Comparison of ENCODE assay signal across 8 cellular contexts in genomic region chr16:30698139-30698815, GRCh38. TPM values are rescaled to one million over a fixed set of nuclear protein-coding genes. Genes with fewer than 3 reads are reported as not detected.
A peak's percentile ranks its signal among the peaks of the same experiment; 100 is the strongest.
DNase-seq lines count a peak whose midpoint lies in the region; ATAC-seq, FAIRE-seq and TF ChIP-seq lines count a peak whose summit lies in the region.

No MANE protein-coding gene starts in this region.

- H3K4me3 Mint-ChIP-seq in endodermal cell (peak overlapping the region; percentile 81), mesothelial cell of epicardium (peak overlapping the region; percentile 98)

- peak; percentile 80 for DNase-seq in D721Med (ENCODE audit: insufficient read length, low spot score)
- DNase-seq in NT2/D1 (ENCODE audit: low read depth, low spot score) = peak; percentile 93
- peak; percentile 98 for DNase-seq in activated CD8-positive, alpha-beta memory T cell treated with anti-CD3 and anti-CD28 coated beads, Interleukin-2, amount 50 U/mL, for 24 hours (ENCODE audit: extremely low read depth)
- DNase-seq in endodermal cell = peak; percentile 99
- DNase-seq in mesothelial cell of epicardium (ENCODE audit: low spot score in 2 of 2, unreplicated experiment in 2 of 2) = peak; percentile 98 to 99
- DNase-seq in stimulated activated CD8-positive, alpha-beta memory T cell treated with anti-CD3 and anti-CD28 coated beads, Interleukin-15, amount 100 ng/mL, for 24 hours (ENCODE audit: low read depth) = peak; percentile 98

- peaks cover 43% of the 10 kb centered on the region for H3K27me3 ChIP-seq in HUES48 (ENCODE audit: control insufficient read depth, insufficient read depth, low read length)
- peaks cover 42% of the 10 kb centered on the region for H3K27me3 ChIP-seq in NT2/D1 (ENCODE audit: insufficient read depth, insufficient read length)
- peaks cover 15% of the 10 kb centered on the region for H3K27me3 ChIP-seq in endodermal cell (ENCODE audit: control insufficient read depth, insufficient read depth, low read length, poor library complexity, severe bottlenecking)

- H3K4me3 ChIP-seq in HUES48 (ENCODE audit: low read depth, low read length) (peak overlapping the region; percentile 96), NT2/D1 (ENCODE audit: insufficient read length, low read depth) (peak overlapping the region; percentile 95), endodermal cell (ENCODE audit: low read length) (peak overlapping the region; percentile 99)

- WGBS in endodermal cell (ENCODE audit: insufficient coverage in 1 of 2, insufficient read length in 1 of 2), 2 experiments = 0% methylated on average over 18 to 74 of the region's 76 CpGs

- peak overlapping the region; percentile 100 for H3K27ac ChIP-seq in HUES48 (ENCODE audit: low read depth, low read length)
- peak overlapping the region; percentile 100 for H3K27ac ChIP-seq in endodermal cell (ENCODE audit: low read depth, low read length)

- H3K9me3 Mint-ChIP-seq in endodermal cell = no peaks in the 10 kb centered on the region
- H3K9me3 Mint-ChIP-seq in mesothelial cell of epicardium = no peaks in the 10 kb centered on the region

- H3K36me3 ChIP-seq in HUES48 (ENCODE audit: control insufficient read depth, insufficient read depth, low read length) (peaks cover 33% of the 10 kb centered on the region), NT2/D1 (ENCODE audit: insufficient read depth, insufficient read length, low read length) (peaks cover 36% of the 10 kb centered on the region), endodermal cell (ENCODE audit: control insufficient read depth, insufficient read depth, low read length) (peaks cover 29% of the 10 kb centered on the region)

- peak; percentile 82 for ATAC-seq in GM21447 (IDR thresholded peaks at IDR 0.05; ENCODE audit: unreplicated experiment)

- peak overlapping the region; percentile 100 for H3K9ac ChIP-seq in HUES48 (ENCODE audit: low read depth, low read length)
- peak overlapping the region; percentile 99 for H3K9ac ChIP-seq in NT2/D1 (ENCODE audit: insufficient read length, low read depth)
- H3K9ac ChIP-seq in endodermal cell (ENCODE audit: extremely low read depth, low read length, poor library complexity, severe bottlenecking) = peak overlapping the region; percentile 100

- H3K4me1 Mint-ChIP-seq in endodermal cell = peaks cover 14% of the 10 kb centered on the region
- peaks cover 23% of the 10 kb centered on the region for H3K4me1 Mint-ChIP-seq in mesothelial cell of epicardium

- H3K4me1 ChIP-seq in HUES48 (ENCODE audit: control insufficient read depth, insufficient read depth, low read length) = peaks cover 5% of the 10 kb centered on the region; the same call in 1 of the 2 replicates
- peaks cover 4% of the 10 kb centered on the region for H3K4me1 ChIP-seq in NT2/D1 (ENCODE audit: insufficient read depth, insufficient read length)
- H3K4me1 ChIP-seq in endodermal cell (ENCODE audit: control insufficient read depth, insufficient read depth, low read length) = no peaks in the 10 kb centered on the region

- no peak for FAIRE-seq in D721Med (lab: Jason Lieb, UNC)

- TF ChIP-seq CTCF in D721Med (IDR thresholded peaks at IDR 0.05; ENCODE audit: insufficient read depth, missing control alignments) = no peak
- no peak for TF ChIP-seq CTCF in endodermal cell (conservative IDR thresholded peaks at IDR 0.05)
- TF ChIP-seq CTCF in mesothelial cell of epicardium (IDR thresholded peaks at IDR 0.05; ENCODE audit: unreplicated experiment) = no peak

- H3K27ac Mint-ChIP-seq in endodermal cell (peak overlapping the region; percentile 100), mesothelial cell of epicardium (peak overlapping the region; percentile 100)

- H3K9me3 ChIP-seq in HUES48 (ENCODE audit: control insufficient read depth, insufficient read depth, low read length) = no peaks in the 10 kb centered on the region
- H3K9me3 ChIP-seq in NT2/D1 (ENCODE audit: insufficient read depth, low read length) = no peaks in the 10 kb centered on the region
- no peaks in the 10 kb centered on the region for H3K9me3 ChIP-seq in endodermal cell (ENCODE audit: control insufficient read depth, low read length)

- H3K36me3 Mint-ChIP-seq in endodermal cell (ENCODE audit: low read depth) (peaks cover 21% of the 10 kb centered on the region), mesothelial cell of epicardium (peaks cover 8% of the 10 kb centered on the region)

- H3K27me3 Mint-ChIP-seq in endodermal cell (ENCODE audit: insufficient read depth) (peaks cover 41% of the 10 kb centered on the region), mesothelial cell of epicardium (ENCODE audit: low read depth) (no peaks in the 10 kb centered on the region)

RNA-seq across cellular contexts. Expression of gene SRCAP, which starts 0.7 kb away (rescaled TPM):
- total RNA-seq in endodermal cell (10 to 100 TPM; 57.7 to 66.9 TPM), mesothelial cell of epicardium (74.2 to 79.7 TPM (median 74.8 TPM) in 3 replicates)
- 28.8 TPM for polyA plus RNA-seq in endodermal cell (2013, experiment 1 of 2)
- 28.5 TPM for polyA plus RNA-seq in endodermal cell (2013, experiment 2 of 2)

RNA-seq across cellular contexts. Expression of gene FBRS, which starts 40.0 kb away (rescaled TPM):
- total RNA-seq in endodermal cell = 10 to 100 TPM; 50.2 to 53.1 TPM
- 54.3 TPM for polyA plus RNA-seq in endodermal cell (2013, experiment 1 of 2)
- polyA plus RNA-seq in endodermal cell (2013, experiment 2 of 2) = 44.1 TPM
- 93.0 to 98.4 TPM (median 97.5 TPM) in 3 replicates for total RNA-seq in mesothelial cell of epicardium

RNA-seq across cellular contexts. Expression of gene PRR14, which starts 47.5 kb away (rescaled TPM):
- total RNA-seq in endodermal cell = 10 to 100 TPM; 21.2 to 35.4 TPM
- polyA plus RNA-seq in endodermal cell (2013, experiment 1 of 2) = 46.1 TPM
- polyA plus RNA-seq in endodermal cell (2013, experiment 2 of 2) = 38.8 TPM
- 39.1 to 43.7 TPM (median 43.5 TPM) in 3 replicates for total RNA-seq in mesothelial cell of epicardium

RNA-seq across cellular contexts. Expression of gene PHKG2, which starts 49.9 kb away (rescaled TPM):
- 10 to 100 TPM; 49.8 to 54.8 TPM for total RNA-seq in endodermal cell
- 33.9 TPM for polyA plus RNA-seq in endodermal cell (2013, experiment 1 of 2)
- polyA plus RNA-seq in endodermal cell (2013, experiment 2 of 2) = 33.8 TPM
- total RNA-seq in mesothelial cell of epicardium = 44.6 to 53.2 TPM (median 46.4 TPM) in 3 replicates

Comparison
In these comparisons a context has a peak if more than half of its experiments do, and no peak if none do; other contexts are left out.
1. Peak in every context shown above with its lines: DNase-seq, ATAC-seq, H3K4me3 ChIP-seq and H3K27ac ChIP-seq.